18 cellular contexts compared by ENCODE assay signal in the genomic region with DNA sequence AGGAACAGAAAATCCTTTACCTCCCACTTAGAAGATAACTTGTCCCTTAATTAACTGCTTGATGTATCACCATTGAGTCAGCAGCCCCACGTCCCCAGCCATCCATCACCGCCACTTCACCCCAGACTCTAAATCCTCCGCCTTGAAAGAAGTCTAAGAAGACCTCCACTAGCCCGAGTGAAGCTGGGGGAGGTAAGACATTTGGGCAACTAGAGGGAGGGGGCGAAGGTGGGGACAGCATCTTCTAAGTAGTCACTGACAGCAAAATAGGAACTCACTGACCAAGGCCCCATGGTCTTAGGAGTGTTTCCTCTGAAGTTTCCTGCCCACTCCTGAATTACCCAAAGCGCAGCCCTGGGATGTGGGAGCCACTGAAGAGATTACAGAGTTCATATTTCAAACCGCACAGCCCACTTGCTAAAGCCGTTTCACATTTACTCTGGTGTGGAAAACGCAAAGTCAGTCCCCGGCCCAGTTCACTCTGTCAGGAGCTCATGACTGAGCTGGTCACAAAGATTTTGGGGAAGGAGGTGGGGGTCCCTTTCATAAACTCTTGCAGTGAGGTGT.
DNase-seq lines count a peak whose midpoint lies in the region; ATAC-seq and TF ChIP-seq lines count a peak whose summit lies in the region.
"Had no signal": no experiment of that assay in that cellular context is flagged by ENCODE, and none has a peak within 500 bp of the region (broad histone marks: within the 10 kb centered on the region; RNA-seq: fewer than 3 reads in every experiment).

No MANE protein-coding gene starts in this region.

- H3K36me3 ChIP-seq in HUES48 (ENCODE audit: control insufficient read depth, insufficient read depth, low read length) = no peaks in the 10 kb centered on the region
- H3K36me3 ChIP-seq: neutrophil had no signal

- H3K27ac ChIP-seq in HUES48 (ENCODE audit: low read depth, low read length) (peak overlapping the region; percentile 14), angular gyrus (ENCODE audit: low read depth, low read length) (peak overlapping the region; percentile 60), coronary artery (peak overlapping the region in 1 of 2 donors; percentile 75)
- H3K27ac ChIP-seq: VCaP had no signal

- no peak overlapping the region for H3K4me3 ChIP-seq in HUES48 (ENCODE audit: low read depth, low read length)
- no peak overlapping the region for H3K4me3 ChIP-seq in coronary artery

- peaks cover 2 to 8% of the 10 kb centered on the region in 2 donors for H3K36me3 Mint-ChIP-seq in stimulated activated naive B cell treated with anti-CD40 and anti-IgM and Interleukin-4, amounts not matched to agents 10 μg/mL and 1 μg/mL and 100 μg/mL, for 72 hours

- H3K9me3 Mint-ChIP-seq in stimulated activated naive B cell treated with anti-CD40 and anti-IgM and Interleukin-4, amounts not matched to agents 10 μg/mL and 1 μg/mL and 100 μg/mL, for 72 hours = no peaks in the 10 kb centered on the region

- peaks cover 18% of the 10 kb centered on the region for H3K4me1 ChIP-seq in HUES48 (ENCODE audit: control insufficient read depth, insufficient read depth, low read length)

- ATAC-seq in stimulated activated naive B cell treated with anti-CD40 and anti-IgM and Interleukin-4, amounts not matched to agents 10 μg/mL and 1 μg/mL and 100 μg/mL, for 72 hours (replicated peaks) = no peak
- ATAC-seq in left colon (no peak), HG02970 (IDR thresholded peaks at IDR 0.05; ENCODE audit: low FRiP score, unreplicated experiment) (no peak)
- ATAC-seq: PC-3 had no signal

- TF ChIP-seq CTCF in coronary artery (IDR thresholded peaks at IDR 0.05) = no peak

- intact Hi-C loops in left colon (cut with DNase I, micrococcal nuclease) = loop anchor here in 1 of 2 donors (10.0 kb wide), 1 partner anchor 424 kb away; no protein-coding TSS in a partner anchor

- H3K9ac ChIP-seq in HUES48 (ENCODE audit: low read depth, low read length) = no peak overlapping the region

- peak; percentile 79 for DNase-seq in left kidney (ENCODE audit: low read depth, low spot score)
- no peak for DNase-seq in stimulated activated naive B cell treated with anti-CD40 and anti-IgM and Interleukin-4, amounts not matched to agents 10 μg/mL and 1 μg/mL and 100 μg/mL, for 72 hours
- DNase-seq in coronary artery (ENCODE audit: low spot score) = no peak
- no peak for DNase-seq in left colon
- no peak for DNase-seq in activated gamma-delta T cell treated with Interleukin-2 at 50 U/mL for 16 hours
- DNase-seq: activated gamma-delta T cell, H7, KG1, NCI-H146, NCI-H510A, PC-3, small intestine had no signal

- peak overlapping the region; percentile 60 for H3K27ac Mint-ChIP-seq in stimulated activated naive B cell treated with anti-CD40 and anti-IgM and Interleukin-4, amounts not matched to agents 10 μg/mL and 1 μg/mL and 100 μg/mL, for 72 hours
- H3K27ac Mint-ChIP-seq: B cell had no signal

- no peaks in the 10 kb centered on the region for H3K9me3 ChIP-seq in HUES48 (ENCODE audit: control insufficient read depth, insufficient read depth, low read length)
- H3K9me3 ChIP-seq: neutrophil had no signal

- peaks cover 17 to 42% of the 10 kb centered on the region in 2 donors for H3K4me1 Mint-ChIP-seq in stimulated activated naive B cell treated with anti-CD40 and anti-IgM and Interleukin-4, amounts not matched to agents 10 μg/mL and 1 μg/mL and 100 μg/mL, for 72 hours

- no peak overlapping the region for H3K4me3 Mint-ChIP-seq in stimulated activated naive B cell treated with anti-CD40 and anti-IgM and Interleukin-4, amounts not matched to agents 10 μg/mL and 1 μg/mL and 100 μg/mL, for 72 hours
- H3K4me3 Mint-ChIP-seq: B cell had no signal

- H3K27me3 ChIP-seq in HUES48 (ENCODE audit: control insufficient read depth, insufficient read depth, low read length) = no peaks in the 10 kb centered on the region
- H3K27me3 ChIP-seq: neutrophil had no signal

- no peaks in the 10 kb centered on the region for H3K27me3 Mint-ChIP-seq in stimulated activated naive B cell treated with anti-CD40 and anti-IgM and Interleukin-4, amounts not matched to agents 10 μg/mL and 1 μg/mL and 100 μg/mL, for 72 hours
- H3K27me3 Mint-ChIP-seq: B cell had no signal
